In genomic region chr15:46450810-46451182, GRCh38 we compare ENCODE assay signal across 20 cellular contexts.
"Had no signal": no experiment of that assay in that cellular context is flagged by ENCODE, and none has a peak within 500 bp of the region (broad histone marks: within the 10 kb centered on the region; RNA-seq: fewer than 3 reads in every experiment).

No MANE protein-coding gene starts in this region.

- H3K27ac ChIP-seq: coronary artery, dorsolateral prefrontal cortex, esophagus muscularis mucosa, foreskin keratinocyte, gastroesophageal sphincter, heart left ventricle, left lung, lower lobe of right lung had no signal

- ATAC-seq: foreskin keratinocyte, gastroesophageal sphincter, heart left ventricle, left cardiac atrium, left lung, left ventricle myocardium superior, lower lobe of right lung had no signal

- DNase-seq: dermis blood vessel endothelial cell; dorsolateral prefrontal cortex; effector CD4-positive, alpha-beta T cell; effector memory CD4-positive, alpha-beta T cell; foreskin keratinocyte; heart left ventricle; hippocampal formation; islet precursor cell; kidney; left cardiac atrium; left lung; left ventricle myocardium superior; lower lobe of right lung had no signal

- H3K4me3 ChIP-seq: coronary artery, dorsolateral prefrontal cortex, esophagus muscularis mucosa, gastroesophageal sphincter, heart left ventricle, left lung, lower lobe of right lung had no signal

- H3K4me1 ChIP-seq: esophagus muscularis mucosa, foreskin keratinocyte, gastroesophageal sphincter, heart left ventricle, left lung, lower lobe of right lung had no signal

- H3K27me3 ChIP-seq: dorsolateral prefrontal cortex, esophagus muscularis mucosa, foreskin keratinocyte, gastroesophageal sphincter, heart left ventricle, left lung had no signal

- H3K4me3 Mint-ChIP-seq: mesothelial cell of epicardium had no signal

- H3K9me3 ChIP-seq: esophagus muscularis mucosa, gastroesophageal sphincter, lower lobe of right lung had no signal

- H3K36me3 Mint-ChIP-seq: mesothelial cell of epicardium had no signal

- FAIRE-seq: colon, endothelial cell of umbilical vein, frontal cortex, kidney had no signal

- H3K27ac Mint-ChIP-seq: mesothelial cell of epicardium had no signal

- H3K36me3 ChIP-seq: esophagus muscularis mucosa, gastroesophageal sphincter, heart left ventricle, left lung, lower lobe of right lung had no signal
